In genomic region chr5:139461698-139462097, GRCh38 we compare ENCODE assay signal across 12 cellular contexts. TPM values are rescaled to one million over a fixed set of nuclear protein-coding genes. Genes with fewer than 3 reads are reported as not detected.
A peak's percentile ranks its signal among the peaks of the same experiment; 100 is the strongest.
DNase-seq lines count a peak whose midpoint lies in the region; ATAC-seq, FAIRE-seq and TF ChIP-seq lines count a peak whose summit lies in the region.
"Had no signal": no experiment of that assay in that cellular context is flagged by ENCODE, and none has a peak within 500 bp of the region (broad histone marks: within the 10 kb centered on the region; RNA-seq: fewer than 3 reads in every experiment).

No MANE protein-coding gene starts in this region.

- H3K27ac Mint-ChIP-seq in activated CD4-positive, alpha-beta T cell treated with anti-CD3 and anti-CD28 coated beads for 36 hours = peak overlapping the region; percentile 7

- H3K36me3 ChIP-seq in bronchial epithelial cell (ENCODE audit: control insufficient read depth, insufficient read depth, low read length) (no peaks in the 10 kb centered on the region), left lung (no peaks in the 10 kb centered on the region), tibial artery (no peaks in the 10 kb centered on the region), SJCRH30 (no peaks in the 10 kb centered on the region)

- CTCF ChIA-PET in activated CD4-positive, alpha-beta T cell treated with anti-CD3 and anti-CD28 coated beads for 36 hours (lab: Charles Lee) = no interaction called here

- H3K4me1 Mint-ChIP-seq in activated CD4-positive, alpha-beta T cell treated with anti-CD3 and anti-CD28 coated beads for 36 hours = peaks cover 47% of the 10 kb centered on the region

- H3K27ac ChIP-seq in left lung (peak overlapping the region; percentile 42 to 79), tibial artery (no peak overlapping the region), SJCRH30 (no peak overlapping the region)

- POLR2A ChIA-PET in activated CD4-positive, alpha-beta T cell treated with anti-CD3 and anti-CD28 coated beads for 36 hours (lab: Charles Lee) = no interaction called here

- H3K36me3 Mint-ChIP-seq in activated CD4-positive, alpha-beta T cell treated with anti-CD3 and anti-CD28 coated beads for 36 hours (ENCODE audit: low read depth) = no peaks in the 10 kb centered on the region

- TF ChIP-seq CTCF in bronchial epithelial cell (IDR thresholded peaks at IDR 0.05; ENCODE audit: insufficient read depth, low read length, severe bottlenecking) (no peak), left lung (IDR thresholded peaks at IDR 0.05) (no peak), tibial artery (IDR thresholded peaks at IDR 0.05) (no peak)

- no peak overlapping the region for H3K4me3 Mint-ChIP-seq in activated CD4-positive, alpha-beta T cell treated with anti-CD3 and anti-CD28 coated beads for 36 hours
- H3K4me3 Mint-ChIP-seq: central memory CD8-positive, alpha-beta T cell had no signal

- ATAC-seq in activated CD4-positive, alpha-beta T cell treated with anti-CD3 and anti-CD28 coated beads for 36 hours = no peak
- ATAC-seq in left lung = peak; percentile 51
- ATAC-seq in HG03439 (IDR thresholded peaks at IDR 0.05; ENCODE audit: unreplicated experiment) = no peak

- intact Hi-C loops in activated CD4-positive, alpha-beta T cell treated with anti-CD3 and anti-CD28 coated beads for 36 hours (cut with DNase I, micrococcal nuclease) = no loop called here
- intact Hi-C loops in left lung (cut with DNase I) (no loop called here), tibial artery (cut with DNase I; ENCODE audit: low total_unique reads) (no loop called here)

- H3K27me3 Mint-ChIP-seq in activated CD4-positive, alpha-beta T cell treated with anti-CD3 and anti-CD28 coated beads for 36 hours = no peaks in the 10 kb centered on the region
- H3K27me3 Mint-ChIP-seq: central memory CD8-positive, alpha-beta T cell had no signal

- H3K9me3 ChIP-seq in left lung (no peaks in the 10 kb centered on the region), tibial artery (no peaks in the 10 kb centered on the region), SJCRH30 (replicated peaks) (no peaks in the 10 kb centered on the region)

- FAIRE-seq in bronchial epithelial cell (lab: Jason Lieb, UNC) = no peak
- FAIRE-seq: G401.6 had no signal

- no peaks in the 10 kb centered on the region for H3K9me3 Mint-ChIP-seq in activated CD4-positive, alpha-beta T cell treated with anti-CD3 and anti-CD28 coated beads for 36 hours (ENCODE audit: low read depth)
- H3K9me3 Mint-ChIP-seq: central memory CD8-positive, alpha-beta T cell had no signal

- H3K4me1 ChIP-seq in left lung = peaks cover 0 to 29% of the 10 kb centered on the region in 2 donors
- H3K4me1 ChIP-seq in tibial artery = no peaks in the 10 kb centered on the region
- H3K4me1 ChIP-seq in SJCRH30 = peaks cover 30% of the 10 kb centered on the region

- H3K27me3 ChIP-seq in bronchial epithelial cell (ENCODE audit: control insufficient read depth, insufficient read depth, low read length) (no peaks in the 10 kb centered on the region), left lung (no peaks in the 10 kb centered on the region), tibial artery (no peaks in the 10 kb centered on the region), SJCRH30 (no peaks in the 10 kb centered on the region)

- DNase-seq in activated CD4-positive, alpha-beta T cell treated with anti-CD3 and anti-CD28 coated beads for 36 hours = no peak
- no peak for DNase-seq in activated CD4-positive, alpha-beta T cell treated with anti-CD3 and anti-CD28 coated beads, Interleukin-2, amount 50 U/mL, for 1 hour
- DNase-seq in bronchial epithelial cell (ENCODE audit: low read depth) (peak; percentile 50), left lung (peak in 1 of 2 donors; percentile 13), tibial artery (no peak), SJCRH30 (no peak), NOMO-1 treated with dmso at 0.1 percent for 144 hours (lab: John Stamatoyannopoulos, UW; ENCODE audit: unreplicated experiment) (no peak)
- DNase-seq: 8988T, NCI-H2081 had no signal

- H3K4me3 ChIP-seq in bronchial epithelial cell (ENCODE audit: low read depth, low read length) (no peak overlapping the region), left lung (peak overlapping the region in 1 of 2 donors; percentile 42), tibial artery (peak overlapping the region; percentile 10 to 16), SJCRH30 (no peak overlapping the region)

RNA-seq across cellular contexts. Expression of gene ECSCR, which starts 0.8 kb away (rescaled TPM):
- total RNA-seq in activated CD4-positive, alpha-beta T cell treated with anti-CD3 and anti-CD28 coated beads for 36 hours = 1 to 10 TPM in 1 of 2 experiments, under 1 TPM in 1; 0.83 to 2.6 TPM
- total RNA-seq in bronchial epithelial cell = not detected in 2 replicates
- 10 to 100 TPM; 25.4 to 48.9 TPM for total RNA-seq in left lung
- total RNA-seq in SJCRH30 (2014; rRNA removed; shearing (Covaris generic)) = 0.14 TPM in 1 of 2 replicates, not detected in the other

RNA-seq across cellular contexts. Expression of gene SMIM33, which starts 9.1 kb away (rescaled TPM):
- under 1 TPM; 0.46 to 0.50 TPM for total RNA-seq in activated CD4-positive, alpha-beta T cell treated with anti-CD3 and anti-CD28 coated beads for 36 hours
- total RNA-seq in bronchial epithelial cell (not detected in 2 replicates), left lung (not detected)
- total RNA-seq in SJCRH30 (2014; rRNA removed; shearing (Covaris generic)) = not detected in 2 replicates

RNA-seq across cellular contexts. Expression of gene STING1, which starts 20.9 kb away (rescaled TPM):
- total RNA-seq in activated CD4-positive, alpha-beta T cell treated with anti-CD3 and anti-CD28 coated beads for 36 hours = 100 to 1,000 TPM; 178 to 183 TPM
- total RNA-seq in bronchial epithelial cell = 2.8 and 2.9 TPM in 2 replicates
- 100 to 1,000 TPM in 1 of 2 donors, 10 to 100 TPM in 1; 100.0 to 105 TPM for total RNA-seq in left lung
- 13.2 and 15.0 TPM in 2 replicates for total RNA-seq in SJCRH30 (2014; rRNA removed; shearing (Covaris generic))

RNA-seq across cellular contexts. Expression of gene DNAJC18, which starts 22.4 kb away (rescaled TPM):
- total RNA-seq in activated CD4-positive, alpha-beta T cell treated with anti-CD3 and anti-CD28 coated beads for 36 hours = 10 to 100 TPM; 33.1 to 35.6 TPM
- total RNA-seq in bronchial epithelial cell (1.2 and 1.6 TPM in 2 replicates), left lung (10 to 100 TPM; 10.0 to 13.2 TPM)
- total RNA-seq in SJCRH30 (2014; rRNA removed; shearing (Covaris generic)) = 19.7 and 19.8 TPM in 2 replicates

RNA-seq across cellular contexts. Expression of gene SPATA24, which starts 57.8 kb away (rescaled TPM):
- 1 to 10 TPM; 4.6 to 5.9 TPM for total RNA-seq in activated CD4-positive, alpha-beta T cell treated with anti-CD3 and anti-CD28 coated beads for 36 hours
- total RNA-seq in bronchial epithelial cell = 6.1 and 7.3 TPM in 2 replicates
- 1 to 10 TPM; 3.6 to 4.3 TPM for total RNA-seq in left lung
- total RNA-seq in SJCRH30 (2014; rRNA removed; shearing (Covaris generic)) = 8.2 and 8.8 TPM in 2 replicates

Comparison
In these comparisons a context has a peak if more than half of its experiments do, and no peak if none do; other contexts are left out.
1. H3K4me3 ChIP-seq: peak in tibial artery (2 of 2); none in bronchial epithelial cell (single experiment) and SJCRH30 (single experiment).
2. H3K27ac ChIP-seq: peak in left lung (2 of 2); none in tibial artery (0 of 2) and SJCRH30 (single experiment).
3. RNA of gene ECSCR, which starts 0.8 kb away (total RNA-seq): 25.4 to 48.9 TPM in left lung; 0.83 to 2.6 TPM in activated CD4-positive, alpha-beta T cell treated with anti-CD3 and anti-CD28 coated beads for 36 hours, 0.14 TPM in SJCRH30 and not detected in bronchial epithelial cell; every median in the first group is over 4 times any median in the second.